Comparison of ENCODE assay signal across 27 cellular contexts in genomic region chr6:93580441-93580840, GRCh38.
A peak's percentile ranks its signal among the peaks of the same experiment; 100 is the strongest.
DNase-seq lines count a peak whose midpoint lies in the region; ATAC-seq and TF ChIP-seq lines count a peak whose summit lies in the region.
"Had no signal": no experiment of that assay in that cellular context is flagged by ENCODE, and none has a peak within 500 bp of the region (broad histone marks: within the 10 kb centered on the region; RNA-seq: fewer than 3 reads in every experiment).

No MANE protein-coding gene starts in this region.

- no peak overlapping the region for H3K4me3 Mint-ChIP-seq in naive thymus-derived CD4-positive, alpha-beta T cell
- no peak overlapping the region for H3K4me3 Mint-ChIP-seq in chondrocyte (ENCODE audit: unreplicated experiment)
- H3K4me3 Mint-ChIP-seq: B cell; CD8-positive, alpha-beta T cell had no signal

- intact Hi-C loops in naive thymus-derived CD4-positive, alpha-beta T cell (cut with micrococcal nuclease) = no loop called here
- intact Hi-C loops in heart right ventricle (cut with DNase I) = no loop called here

- H3K4me1 Mint-ChIP-seq in naive thymus-derived CD4-positive, alpha-beta T cell = no peaks in the 10 kb centered on the region
- H3K4me1 Mint-ChIP-seq in chondrocyte (ENCODE audit: low read depth) = peaks cover 6% of the 10 kb centered on the region
- H3K4me1 Mint-ChIP-seq: B cell had no signal

- H3K27me3 ChIP-seq in naive thymus-derived CD4-positive, alpha-beta T cell (ENCODE audit: control insufficient read depth in 2 of 2, insufficient read depth in 2 of 2, low read length in 2 of 2) = no peaks in the 10 kb centered on the region
- H3K27me3 ChIP-seq in heart right ventricle = no peaks in the 10 kb centered on the region

- H3K4me1 ChIP-seq in naive thymus-derived CD4-positive, alpha-beta T cell (ENCODE audit: control insufficient read depth in 2 of 2, insufficient read depth in 2 of 2, low read length in 2 of 2) = no peaks in the 10 kb centered on the region
- no peaks in the 10 kb centered on the region for H3K4me1 ChIP-seq in heart right ventricle
- H3K4me1 ChIP-seq: Caco-2 had no signal

- no peaks in the 10 kb centered on the region for H3K27me3 Mint-ChIP-seq in naive thymus-derived CD4-positive, alpha-beta T cell
- H3K27me3 Mint-ChIP-seq in chondrocyte (ENCODE audit: low read depth) = no peaks in the 10 kb centered on the region
- H3K27me3 Mint-ChIP-seq: B cell had no signal

- no peak for ATAC-seq in naive thymus-derived CD4-positive, alpha-beta T cell
- ATAC-seq in heart right ventricle = no peak
- ATAC-seq: CD8-positive, alpha-beta T cell; Panc1 had no signal

- H3K27ac Mint-ChIP-seq in naive thymus-derived CD4-positive, alpha-beta T cell = no peak overlapping the region
- H3K27ac Mint-ChIP-seq in chondrocyte (ENCODE audit: unreplicated experiment) = no peak overlapping the region
- H3K27ac Mint-ChIP-seq: B cell; CD8-positive, alpha-beta T cell had no signal

- H3K9me3 Mint-ChIP-seq in naive thymus-derived CD4-positive, alpha-beta T cell = peaks cover 0 to 3% (median 0%) of the 10 kb centered on the region in 11 donors
- no peaks in the 10 kb centered on the region for H3K9me3 Mint-ChIP-seq in chondrocyte (ENCODE audit: low read depth)

- 49 to 61% methylated on average over 2 of the region's 2 CpGs for WGBS in heart right ventricle, 2 donors

- POLR2A ChIA-PET in naive thymus-derived CD4-positive, alpha-beta T cell (lab: Charles Lee) = no interaction called here

- no peak for TF ChIP-seq CTCF in heart right ventricle (IDR thresholded peaks at IDR 0.05)
- TF ChIP-seq CTCF in chondrocyte (IDR thresholded peaks at IDR 0.05) = no peak

- no peaks in the 10 kb centered on the region for H3K9me3 ChIP-seq in naive thymus-derived CD4-positive, alpha-beta T cell (ENCODE audit: control insufficient read depth in 2 of 3, low read length in 3 of 3)
- H3K9me3 ChIP-seq in heart right ventricle = no peaks in the 10 kb centered on the region
- H3K9me3 ChIP-seq: Caco-2, SK-N-SH had no signal

- no peak overlapping the region for H3K27ac ChIP-seq in naive thymus-derived CD4-positive, alpha-beta T cell (ENCODE audit: low read depth, low read length)
- H3K27ac ChIP-seq in heart right ventricle = no peak overlapping the region
- H3K27ac ChIP-seq: 22Rv1, C4-2B had no signal

- no peak overlapping the region for H3K4me3 ChIP-seq in naive thymus-derived CD4-positive, alpha-beta T cell (ENCODE audit: low read length)
- no peak overlapping the region for H3K4me3 ChIP-seq in heart right ventricle

- H3K36me3 ChIP-seq in naive thymus-derived CD4-positive, alpha-beta T cell (ENCODE audit: control insufficient read depth in 2 of 3, insufficient read depth in 3 of 3, low read length in 3 of 3) = no peaks in the 10 kb centered on the region
- no peaks in the 10 kb centered on the region for H3K36me3 ChIP-seq in heart right ventricle

- peak; percentile 21 for DNase-seq in DMS53 (lab: John Stamatoyannopoulos, UW)
- DNase-seq in DMS53 treated with DMSO at 0.1 percent for 48 hours (lab: John Stamatoyannopoulos, UW; ENCODE audit: unreplicated experiment) = no peak
- DNase-seq in NCI-H69 (lab: John Stamatoyannopoulos, UW) = peak; percentile 44
- DNase-seq in left kidney (ENCODE audit: low read depth, low spot score) = peak; percentile 49
- peak; percentile 27 for DNase-seq in renal cortical epithelial cell (ENCODE audit: low read depth)
- DNase-seq in naive thymus-derived CD4-positive, alpha-beta T cell = no peak
- no peak for DNase-seq in heart right ventricle
- no peak for DNase-seq in chondrocyte (ENCODE audit: low spot score)
- DNase-seq: Caco-2; CD8-positive, alpha-beta T cell; DMS79 treated with DMSO at 0.1 percent for 48 hours; GF-D8; IMR-90; KG1; NCI-H1048; NCI-H1417; NCI-H187; NCI-H2107; NCI-H446 treated with DMSO at 0.1 percent for 48 hours; NCI-H526; SIG-M5; SK-N-SH; SW 1271 had no signal

- CTCF ChIA-PET in naive thymus-derived CD4-positive, alpha-beta T cell (lab: Charles Lee) = no interaction called here

- H3K36me3 Mint-ChIP-seq in naive thymus-derived CD4-positive, alpha-beta T cell = no peaks in the 10 kb centered on the region
- H3K36me3 Mint-ChIP-seq in chondrocyte (ENCODE audit: low read depth) = no peaks in the 10 kb centered on the region
- H3K36me3 Mint-ChIP-seq: CD8-positive, alpha-beta T cell had no signal

Comparison
In these comparisons a context has a peak if more than half of its experiments do, and no peak if none do; other contexts are left out.
1. DNase-seq: peak in DMS53 (single experiment), NCI-H69 (single experiment), left kidney (single experiment) and renal cortical epithelial cell (single experiment); none in DMS53 treated with DMSO at 0.1 percent for 48 hours (single experiment), naive thymus-derived CD4-positive, alpha-beta T cell (0 of 9), heart right ventricle (0 of 2) and chondrocyte (single experiment).